1 cellular context compared by ENCODE assay signal in genomic region chr11:2929880-2930704, GRCh38.
TF ChIP-seq lines count a peak whose summit lies in the region.

No MANE protein-coding gene starts in this region.

TF ChIP-seq in GM12878, 131 proteins besides CTCF, POLR2A, EP300 and RAD21 (continues in another document):
- TF ChIP-seq, protein P1, sequence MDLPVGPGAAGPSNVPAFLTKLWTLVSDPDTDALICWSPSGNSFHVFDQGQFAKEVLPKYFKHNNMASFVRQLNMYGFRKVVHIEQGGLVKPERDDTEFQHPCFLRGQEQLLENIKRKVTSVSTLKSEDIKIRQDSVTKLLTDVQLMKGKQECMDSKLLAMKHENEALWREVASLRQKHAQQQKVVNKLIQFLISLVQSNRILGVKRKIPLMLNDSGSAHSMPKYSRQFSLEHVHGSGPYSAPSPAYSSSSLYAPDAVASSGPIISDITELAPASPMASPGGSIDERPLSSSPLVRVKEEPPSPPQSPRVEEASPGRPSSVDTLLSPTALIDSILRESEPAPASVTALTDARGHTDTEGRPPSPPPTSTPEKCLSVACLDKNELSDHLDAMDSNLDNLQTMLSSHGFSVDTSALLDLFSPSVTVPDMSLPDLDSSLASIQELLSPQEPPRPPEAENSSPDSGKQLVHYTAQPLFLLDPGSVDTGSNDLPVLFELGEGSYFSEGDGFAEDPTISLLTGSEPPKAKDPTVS (IDR thresholded peaks at IDR 0.05; ENCODE audit: low read depth, low read length), result no peak
- TF ChIP-seq ZNF207 (IDR thresholded peaks at IDR 0.05; ENCODE audit: borderline replicate concordance) (no peak), NRF1 (conservative IDR thresholded peaks at IDR 0.05; ENCODE audit: low read depth, low read length) (no peak), KAT2A (conservative IDR thresholded peaks at IDR 0.05; ENCODE audit: control insufficient read depth, low read depth, low read length) (no peak), SPI1 (IDR thresholded peaks at IDR 0.05; ENCODE audit: borderline replicate concordance, insufficient read depth, low read depth, low read length) (0 out of 2 replicates have a peak, but pooled peaks have one; percentile 1), IKZF1 (conservative IDR thresholded peaks at IDR 0.05) (peak; percentile 3; the same call in 1 of the 2 replicates), PRDM15 (CRISPR knock-in tag; IDR thresholded peaks at IDR 0.05) (no peak), CREB1 (IDR thresholded peaks at IDR 0.05; ENCODE audit: low read depth) (peak; percentile 41; the same call in 1 of the 2 replicates), MTA3 (IDR thresholded peaks at IDR 0.05; ENCODE audit: borderline replicate concordance, low read length) (no peak), JUNB (IDR thresholded peaks at IDR 0.05) (peak; percentile 15; the same call in 1 of the 2 replicates), ZNF274 (IDR thresholded peaks at IDR 0.05; ENCODE audit: insufficient read depth, insufficient read length) (no peak), SIX5 (IDR thresholded peaks at IDR 0.05; ENCODE audit: low read depth, low read length, severe bottlenecking) (no peak), ESRRA (IDR thresholded peaks at IDR 0.05; ENCODE audit: low read length) (no peak), IKZF2 (IDR thresholded peaks at IDR 0.05) (peak; percentile 16 to 30; a peak in 1 of 4 replicates), NR2F1 (conservative IDR thresholded peaks at IDR 0.05) (peak; percentile 26; the same call in 1 of the 2 replicates), EGR1 (IDR thresholded peaks at IDR 0.05; ENCODE audit: borderline replicate concordance in 1 of 2, low read depth in 2 of 2, low read length in 2 of 2) (peak in 1 of 2 experiments; percentile 55; a peak in 1 of 3 replicates), CBFB (IDR thresholded peaks at IDR 0.05; ENCODE audit: low read depth) (peak; percentile 45; the same call in 1 of the 2 replicates), EED (IDR thresholded peaks at IDR 0.05; ENCODE audit: low read depth) (no peak), RELA (IDR thresholded peaks at IDR 0.05; ENCODE audit: borderline replicate concordance, partially characterized antibody) (no peak), STAT3 (IDR thresholded peaks at IDR 0.05; ENCODE audit: low read depth, low read length) (no peak), E2F4 (IDR thresholded peaks at IDR 0.05; ENCODE audit: low read depth, low read length) (no peak), SREBF2 (IDR thresholded peaks at IDR 0.05; ENCODE audit: low read length) (no peak), HDGF (IDR thresholded peaks at IDR 0.05) (no peak), ZBTB4 (CRISPR knock-in tag; IDR thresholded peaks at IDR 0.05) (no peak), HCFC1 (IDR thresholded peaks at IDR 0.05; ENCODE audit: low read length) (no peak), LARP7 (IDR thresholded peaks at IDR 0.05) (no peak), SRF (IDR thresholded peaks at IDR 0.05; ENCODE audit: low read depth in 2 of 2, low read length in 2 of 2) (no peak), CHD2 (IDR thresholded peaks at IDR 0.05; ENCODE audit: borderline replicate concordance, low read depth, low read length) (0 out of 2 replicates have a peak, but pooled peaks have one; percentile 12), NFXL1 (IDR thresholded peaks at IDR 0.05; ENCODE audit: borderline replicate concordance) (no peak), ATF7 (IDR thresholded peaks at IDR 0.05; ENCODE audit: low read depth) (no peak), FOS (IDR thresholded peaks at IDR 0.05; ENCODE audit: borderline replicate concordance, extremely low read depth, insufficient read length) (no peak), SUPT20H (IDR thresholded peaks at IDR 0.05; ENCODE audit: borderline replicate concordance, control insufficient read depth, low read depth, low read length) (no peak), GATAD2B (conservative IDR thresholded peaks at IDR 0.05; ENCODE audit: low read depth) (0 out of 2 replicates have a peak, but pooled peaks have one; percentile 10), IRF4 (IDR thresholded peaks at IDR 0.05; ENCODE audit: low read depth, low read length) (no peak), MEF2B (IDR thresholded peaks at IDR 0.05; ENCODE audit: partially characterized antibody, poor library complexity, severe bottlenecking) (peak; percentile 34), CBX3 (IDR thresholded peaks at IDR 0.05; ENCODE audit: borderline replicate concordance, low read depth) (no peak), SKIL (IDR thresholded peaks at IDR 0.05; ENCODE audit: low read depth, poor library complexity, severe bottlenecking) (no peak), PAX5 (IDR thresholded peaks at IDR 0.05; ENCODE audit: borderline replicate concordance, low read depth, low read length) (peak; percentile 41; the same call in 1 of the 2 replicates), POLR2AphosphoS2 (IDR thresholded peaks at IDR 0.05; ENCODE audit: low read depth, low read length) (no peak), TCF12 (IDR thresholded peaks at IDR 0.05; ENCODE audit: low read depth, low read length) (no peak)
- TF ChIP-seq, protein P2, sequence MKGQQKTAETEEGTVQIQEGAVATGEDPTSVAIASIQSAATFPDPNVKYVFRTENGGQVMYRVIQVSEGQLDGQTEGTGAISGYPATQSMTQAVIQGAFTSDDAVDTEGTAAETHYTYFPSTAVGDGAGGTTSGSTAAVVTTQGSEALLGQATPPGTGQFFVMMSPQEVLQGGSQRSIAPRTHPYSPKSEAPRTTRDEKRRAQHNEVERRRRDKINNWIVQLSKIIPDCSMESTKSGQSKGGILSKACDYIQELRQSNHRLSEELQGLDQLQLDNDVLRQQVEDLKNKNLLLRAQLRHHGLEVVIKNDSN (IDR thresholded peaks at IDR 0.05; ENCODE audit: borderline replicate concordance, extremely low read length, insufficient read depth, low read depth, low read length), result no peak
- TF ChIP-seq, protein P3, sequence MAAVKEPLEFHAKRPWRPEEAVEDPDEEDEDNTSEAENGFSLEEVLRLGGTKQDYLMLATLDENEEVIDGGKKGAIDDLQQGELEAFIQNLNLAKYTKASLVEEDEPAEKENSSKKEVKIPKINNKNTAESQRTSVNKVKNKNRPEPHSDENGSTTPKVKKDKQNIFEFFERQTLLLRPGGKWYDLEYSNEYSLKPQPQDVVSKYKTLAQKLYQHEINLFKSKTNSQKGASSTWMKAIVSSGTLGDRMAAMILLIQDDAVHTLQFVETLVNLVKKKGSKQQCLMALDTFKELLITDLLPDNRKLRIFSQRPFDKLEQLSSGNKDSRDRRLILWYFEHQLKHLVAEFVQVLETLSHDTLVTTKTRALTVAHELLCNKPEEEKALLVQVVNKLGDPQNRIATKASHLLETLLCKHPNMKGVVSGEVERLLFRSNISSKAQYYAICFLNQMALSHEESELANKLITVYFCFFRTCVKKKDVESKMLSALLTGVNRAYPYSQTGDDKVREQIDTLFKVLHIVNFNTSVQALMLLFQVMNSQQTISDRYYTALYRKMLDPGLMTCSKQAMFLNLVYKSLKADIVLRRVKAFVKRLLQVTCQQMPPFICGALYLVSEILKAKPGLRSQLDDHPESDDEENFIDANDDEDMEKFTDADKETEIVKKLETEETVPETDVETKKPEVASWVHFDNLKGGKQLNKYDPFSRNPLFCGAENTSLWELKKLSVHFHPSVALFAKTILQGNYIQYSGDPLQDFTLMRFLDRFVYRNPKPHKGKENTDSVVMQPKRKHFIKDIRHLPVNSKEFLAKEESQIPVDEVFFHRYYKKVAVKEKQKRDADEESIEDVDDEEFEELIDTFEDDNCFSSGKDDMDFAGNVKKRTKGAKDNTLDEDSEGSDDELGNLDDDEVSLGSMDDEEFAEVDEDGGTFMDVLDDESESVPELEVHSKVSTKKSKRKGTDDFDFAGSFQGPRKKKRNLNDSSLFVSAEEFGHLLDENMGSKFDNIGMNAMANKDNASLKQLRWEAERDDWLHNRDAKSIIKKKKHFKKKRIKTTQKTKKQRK (IDR thresholded peaks at IDR 0.05; ENCODE audit: low read depth, low read length), result no peak
- TF ChIP-seq, protein P4, sequence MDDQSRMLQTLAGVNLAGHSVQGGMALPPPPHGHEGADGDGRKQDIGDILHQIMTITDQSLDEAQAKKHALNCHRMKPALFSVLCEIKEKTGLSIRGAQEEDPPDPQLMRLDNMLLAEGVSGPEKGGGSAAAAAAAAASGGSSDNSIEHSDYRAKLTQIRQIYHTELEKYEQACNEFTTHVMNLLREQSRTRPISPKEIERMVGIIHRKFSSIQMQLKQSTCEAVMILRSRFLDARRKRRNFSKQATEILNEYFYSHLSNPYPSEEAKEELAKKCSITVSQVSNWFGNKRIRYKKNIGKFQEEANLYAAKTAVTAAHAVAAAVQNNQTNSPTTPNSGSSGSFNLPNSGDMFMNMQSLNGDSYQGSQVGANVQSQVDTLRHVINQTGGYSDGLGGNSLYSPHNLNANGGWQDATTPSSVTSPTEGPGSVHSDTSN (IDR thresholded peaks at IDR 0.05; ENCODE audit: insufficient replicate concordance, low read depth, low read length), result no peak
- TF ChIP-seq, protein P5, sequence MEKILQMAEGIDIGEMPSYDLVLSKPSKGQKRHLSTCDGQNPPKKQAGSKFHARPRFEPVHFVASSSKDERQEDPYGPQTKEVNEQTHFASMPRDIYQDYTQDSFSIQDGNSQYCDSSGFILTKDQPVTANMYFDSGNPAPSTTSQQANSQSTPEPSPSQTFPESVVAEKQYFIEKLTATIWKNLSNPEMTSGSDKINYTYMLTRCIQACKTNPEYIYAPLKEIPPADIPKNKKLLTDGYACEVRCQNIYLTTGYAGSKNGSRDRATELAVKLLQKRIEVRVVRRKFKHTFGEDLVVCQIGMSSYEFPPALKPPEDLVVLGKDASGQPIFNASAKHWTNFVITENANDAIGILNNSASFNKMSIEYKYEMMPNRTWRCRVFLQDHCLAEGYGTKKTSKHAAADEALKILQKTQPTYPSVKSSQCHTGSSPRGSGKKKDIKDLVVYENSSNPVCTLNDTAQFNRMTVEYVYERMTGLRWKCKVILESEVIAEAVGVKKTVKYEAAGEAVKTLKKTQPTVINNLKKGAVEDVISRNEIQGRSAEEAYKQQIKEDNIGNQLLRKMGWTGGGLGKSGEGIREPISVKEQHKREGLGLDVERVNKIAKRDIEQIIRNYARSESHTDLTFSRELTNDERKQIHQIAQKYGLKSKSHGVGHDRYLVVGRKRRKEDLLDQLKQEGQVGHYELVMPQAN (conservative IDR thresholded peaks at IDR 0.05), result no peak
